In the genomic region with DNA sequence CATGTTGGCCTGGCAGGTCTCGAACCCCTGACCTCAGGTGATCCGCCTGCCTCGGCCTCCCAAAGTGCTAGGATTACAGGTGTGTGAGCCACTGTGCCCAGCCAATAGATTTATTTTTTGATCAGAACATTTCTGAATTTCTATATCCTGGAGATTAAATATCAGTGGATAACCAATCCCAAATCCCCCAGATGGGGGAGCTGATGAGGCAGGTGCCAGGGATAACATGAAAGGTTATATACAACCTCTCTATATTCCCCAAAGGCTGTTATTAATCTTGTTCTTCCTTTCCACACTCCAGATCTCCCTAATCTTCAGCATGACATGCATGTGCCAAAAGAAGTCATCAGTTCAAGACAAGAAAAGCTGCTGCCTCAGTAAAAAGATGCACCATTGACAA, we compare ENCODE assay signal across 1 cellular context.
TF ChIP-seq lines count a peak whose summit lies in the region.

No MANE protein-coding gene starts in this region.

TF ChIP-seq in GM23338, 12 proteins besides CTCF, POLR2A, EP300 and RAD21 (continued from another document):
- TF ChIP-seq, protein P1, sequence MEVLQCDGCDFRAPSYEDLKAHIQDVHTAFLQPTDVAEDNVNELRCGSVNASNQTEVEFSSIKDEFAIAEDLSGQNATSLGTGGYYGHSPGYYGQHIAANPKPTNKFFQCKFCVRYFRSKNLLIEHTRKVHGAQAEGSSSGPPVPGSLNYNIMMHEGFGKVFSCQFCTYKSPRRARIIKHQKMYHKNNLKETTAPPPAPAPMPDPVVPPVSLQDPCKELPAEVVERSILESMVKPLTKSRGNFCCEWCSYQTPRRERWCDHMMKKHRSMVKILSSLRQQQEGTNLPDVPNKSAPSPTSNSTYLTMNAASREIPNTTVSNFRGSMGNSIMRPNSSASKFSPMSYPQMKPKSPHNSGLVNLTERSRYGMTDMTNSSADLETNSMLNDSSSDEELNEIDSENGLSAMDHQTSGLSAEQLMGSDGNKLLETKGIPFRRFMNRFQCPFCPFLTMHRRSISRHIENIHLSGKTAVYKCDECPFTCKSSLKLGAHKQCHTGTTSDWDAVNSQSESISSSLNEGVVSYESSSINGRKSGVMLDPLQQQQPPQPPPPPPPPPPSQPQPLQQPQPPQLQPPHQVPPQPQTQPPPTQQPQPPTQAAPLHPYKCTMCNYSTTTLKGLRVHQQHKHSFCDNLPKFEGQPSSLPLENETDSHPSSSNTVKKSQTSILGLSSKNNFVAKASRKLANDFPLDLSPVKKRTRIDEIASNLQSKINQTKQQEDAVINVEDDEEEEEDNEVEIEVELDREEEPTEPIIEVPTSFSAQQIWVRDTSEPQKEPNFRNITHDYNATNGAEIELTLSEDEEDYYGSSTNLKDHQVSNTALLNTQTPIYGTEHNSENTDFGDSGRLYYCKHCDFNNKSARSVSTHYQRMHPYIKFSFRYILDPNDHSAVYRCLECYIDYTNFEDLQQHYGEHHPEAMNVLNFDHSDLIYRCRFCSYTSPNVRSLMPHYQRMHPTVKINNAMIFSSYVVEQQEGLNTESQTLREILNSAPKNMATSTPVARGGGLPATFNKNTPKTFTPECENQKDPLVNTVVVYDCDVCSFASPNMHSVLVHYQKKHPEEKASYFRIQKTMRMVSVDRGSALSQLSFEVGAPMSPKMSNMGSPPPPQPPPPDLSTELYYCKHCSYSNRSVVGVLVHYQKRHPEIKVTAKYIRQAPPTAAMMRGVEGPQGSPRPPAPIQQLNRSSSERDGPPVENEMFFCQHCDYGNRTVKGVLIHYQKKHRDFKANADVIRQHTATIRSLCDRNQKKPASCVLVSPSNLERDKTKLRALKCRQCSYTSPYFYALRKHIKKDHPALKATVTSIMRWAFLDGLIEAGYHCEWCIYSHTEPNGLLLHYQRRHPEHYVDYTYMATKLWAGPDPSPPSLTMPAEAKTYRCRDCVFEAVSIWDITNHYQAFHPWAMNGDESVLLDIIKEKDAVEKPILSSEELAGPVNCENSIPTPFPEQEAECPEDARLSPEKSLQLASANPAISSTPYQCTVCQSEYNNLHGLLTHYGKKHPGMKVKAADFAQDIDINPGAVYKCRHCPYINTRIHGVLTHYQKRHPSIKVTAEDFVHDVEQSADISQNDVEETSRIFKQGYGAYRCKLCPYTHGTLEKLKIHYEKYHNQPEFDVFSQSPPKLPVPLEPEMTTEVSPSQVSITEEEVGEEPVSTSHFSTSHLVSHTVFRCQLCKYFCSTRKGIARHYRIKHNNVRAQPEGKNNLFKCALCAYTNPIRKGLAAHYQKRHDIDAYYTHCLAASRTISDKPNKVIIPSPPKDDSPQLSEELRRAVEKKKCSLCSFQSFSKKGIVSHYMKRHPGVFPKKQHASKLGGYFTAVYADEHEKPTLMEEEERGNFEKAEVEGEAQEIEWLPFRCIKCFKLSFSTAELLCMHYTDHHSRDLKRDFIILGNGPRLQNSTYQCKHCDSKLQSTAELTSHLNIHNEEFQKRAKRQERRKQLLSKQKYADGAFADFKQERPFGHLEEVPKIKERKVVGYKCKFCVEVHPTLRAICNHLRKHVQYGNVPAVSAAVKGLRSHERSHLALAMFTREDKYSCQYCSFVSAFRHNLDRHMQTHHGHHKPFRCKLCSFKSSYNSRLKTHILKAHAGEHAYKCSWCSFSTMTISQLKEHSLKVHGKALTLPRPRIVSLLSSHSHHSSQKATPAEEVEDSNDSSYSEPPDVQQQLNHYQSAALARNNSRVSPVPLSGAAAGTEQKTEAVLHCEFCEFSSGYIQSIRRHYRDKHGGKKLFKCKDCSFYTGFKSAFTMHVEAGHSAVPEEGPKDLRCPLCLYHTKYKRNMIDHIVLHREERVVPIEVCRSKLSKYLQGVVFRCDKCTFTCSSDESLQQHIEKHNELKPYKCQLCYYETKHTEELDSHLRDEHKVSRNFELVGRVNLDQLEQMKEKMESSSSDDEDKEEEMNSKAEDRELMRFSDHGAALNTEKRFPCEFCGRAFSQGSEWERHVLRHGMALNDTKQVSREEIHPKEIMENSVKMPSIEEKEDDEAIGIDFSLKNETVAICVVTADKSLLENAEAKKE (CRISPR knock-in tag; IDR thresholded peaks at IDR 0.05) = no peak
- TF ChIP-seq JUNB (IDR thresholded peaks at IDR 0.05; ENCODE audit: unreplicated experiment) = no peak
